Comparison of ENCODE assay signal across 2 cellular contexts in the genomic region with DNA sequence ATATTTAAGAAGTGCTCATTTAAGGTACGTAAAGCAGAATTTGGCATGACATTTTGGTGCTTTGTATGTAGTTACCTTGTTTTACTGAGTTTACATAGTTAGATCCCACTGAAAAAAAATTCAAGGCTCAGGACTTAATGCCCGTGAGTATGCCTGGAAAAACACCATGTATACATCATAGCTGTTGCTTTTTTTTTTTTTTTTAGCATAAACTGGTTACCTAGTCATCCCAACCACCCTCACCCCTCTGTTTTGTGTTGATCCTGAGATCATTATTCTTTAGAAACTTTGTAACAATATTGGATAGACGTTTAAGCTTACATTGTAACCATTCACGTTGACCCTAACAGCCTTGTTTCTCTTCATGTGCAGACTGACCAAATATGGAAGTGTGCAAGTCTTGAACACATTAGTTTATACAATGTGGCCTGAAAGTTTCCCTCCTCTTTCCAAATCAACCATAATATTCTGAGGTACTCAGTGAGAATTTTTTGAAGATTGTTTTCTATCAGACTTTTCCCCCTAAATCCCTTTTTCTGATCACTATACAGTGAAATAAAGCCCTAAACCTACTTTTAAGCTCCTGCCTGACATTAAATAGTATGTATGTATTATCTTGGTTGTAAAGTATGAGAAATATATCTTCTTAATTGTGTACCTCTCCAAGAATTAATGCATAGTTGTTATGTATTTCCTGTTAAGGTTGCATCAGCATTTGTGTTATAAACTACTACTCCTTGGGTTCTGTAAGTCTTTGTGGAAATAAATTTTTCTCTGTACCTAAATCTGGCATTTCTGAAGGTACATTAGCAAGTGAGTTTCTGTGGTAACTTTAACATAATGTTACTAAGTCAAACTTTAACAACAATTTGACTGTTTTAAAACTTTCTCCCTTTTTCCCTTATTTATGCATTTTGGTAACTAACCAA.
TF ChIP-seq lines count a peak whose summit lies in the region.

No MANE protein-coding gene starts in this region.

TF ChIP-seq in HEK293, 187 proteins besides CTCF, POLR2A, EP300 and RAD21:
- TF ChIP-seq ZFP69B (tag by site-specific recombination; IDR thresholded peaks at IDR 0.05) (no peak), ZNF335 (tag by site-specific recombination; conservative IDR thresholded peaks at IDR 0.05) (peak; percentile 17; the same call in 1 of the 2 replicates), ZBTB1 (tag by site-specific recombination; IDR thresholded peaks at IDR 0.05) (no peak)
- TF ChIP-seq, protein P1, sequence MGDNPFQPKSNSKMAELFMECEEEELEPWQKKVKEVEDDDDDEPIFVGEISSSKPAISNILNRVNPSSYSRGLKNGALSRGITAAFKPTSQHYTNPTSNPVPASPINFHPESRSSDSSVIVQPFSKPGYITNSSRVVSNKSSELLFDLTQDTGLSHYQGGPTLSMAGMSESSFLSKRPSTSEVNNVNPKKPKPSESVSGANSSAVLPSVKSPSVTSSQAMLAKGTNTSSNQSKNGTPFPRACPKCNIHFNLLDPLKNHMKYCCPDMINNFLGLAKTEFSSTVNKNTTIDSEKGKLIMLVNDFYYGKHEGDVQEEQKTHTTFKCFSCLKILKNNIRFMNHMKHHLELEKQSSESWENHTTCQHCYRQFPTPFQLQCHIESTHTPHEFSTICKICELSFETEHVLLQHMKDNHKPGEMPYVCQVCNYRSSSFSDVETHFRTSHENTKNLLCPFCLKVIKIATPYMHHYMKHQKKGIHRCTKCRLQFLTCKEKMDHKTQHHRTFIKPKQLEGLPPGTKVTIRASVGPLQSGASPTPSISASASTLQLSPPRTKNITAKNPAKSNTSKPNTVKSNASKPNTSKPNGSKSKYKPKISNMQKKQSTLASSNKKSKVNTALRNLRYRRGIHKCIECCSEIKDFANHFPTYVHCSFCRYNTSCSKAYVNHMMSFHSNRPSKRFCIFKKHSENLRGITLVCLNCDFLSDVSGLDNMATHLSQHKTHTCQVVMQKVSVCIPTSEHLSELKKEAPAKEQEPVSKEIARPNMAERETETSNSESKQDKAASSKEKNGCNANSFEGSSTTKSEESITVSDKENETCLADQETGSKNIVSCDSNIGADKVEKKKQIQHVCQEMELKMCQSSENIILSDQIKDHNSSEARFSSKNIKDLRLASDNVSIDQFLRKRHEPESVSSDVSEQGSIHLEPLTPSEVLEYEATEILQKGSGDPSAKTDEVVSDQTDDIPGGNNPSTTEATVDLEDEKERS (tag by site-specific recombination; IDR thresholded peaks at IDR 0.05) = no peak

TF ChIP-seq in HEK293T, 16 proteins besides CTCF, POLR2A, EP300 and RAD21:
- TF ChIP-seq, protein P2, sequence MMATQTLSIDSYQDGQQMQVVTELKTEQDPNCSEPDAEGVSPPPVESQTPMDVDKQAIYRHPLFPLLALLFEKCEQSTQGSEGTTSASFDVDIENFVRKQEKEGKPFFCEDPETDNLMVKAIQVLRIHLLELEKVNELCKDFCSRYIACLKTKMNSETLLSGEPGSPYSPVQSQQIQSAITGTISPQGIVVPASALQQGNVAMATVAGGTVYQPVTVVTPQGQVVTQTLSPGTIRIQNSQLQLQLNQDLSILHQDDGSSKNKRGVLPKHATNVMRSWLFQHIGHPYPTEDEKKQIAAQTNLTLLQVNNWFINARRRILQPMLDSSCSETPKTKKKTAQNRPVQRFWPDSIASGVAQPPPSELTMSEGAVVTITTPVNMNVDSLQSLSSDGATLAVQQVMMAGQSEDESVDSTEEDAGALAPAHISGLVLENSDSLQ (IDR thresholded peaks at IDR 0.05) = no peak
- TF ChIP-seq ELF4 (IDR thresholded peaks at IDR 0.05) = no peak
- TF ChIP-seq SUZ12 (IDR thresholded peaks at IDR 0.05) = no peak
- TF ChIP-seq CTBP1 (IDR thresholded peaks at IDR 0.05; ENCODE audit: borderline replicate concordance) = no peak
- no peak for TF ChIP-seq ARNT (IDR thresholded peaks at IDR 0.05)
- TF ChIP-seq ZNF384 (IDR thresholded peaks at IDR 0.05) = no peak
- no peak for TF ChIP-seq BHLHE40 (IDR thresholded peaks at IDR 0.05; ENCODE audit: borderline replicate concordance)
- no peak for TF ChIP-seq SP1 (IDR thresholded peaks at IDR 0.05)
- no peak for TF ChIP-seq TARDBP (IDR thresholded peaks at IDR 0.05)
- no peak for TF ChIP-seq FOXA1 (IDR thresholded peaks at IDR 0.05)
- no peak for TF ChIP-seq FOXK2 (IDR thresholded peaks at IDR 0.05)
- no peak for TF ChIP-seq NFRKB (IDR thresholded peaks at IDR 0.05)
- TF ChIP-seq FOXM1 (IDR thresholded peaks at IDR 0.05; ENCODE audit: borderline replicate concordance) = no peak
- TF ChIP-seq LEF1 (IDR thresholded peaks at IDR 0.05; ENCODE audit: borderline replicate concordance) = no peak
- TF ChIP-seq HDGF (IDR thresholded peaks at IDR 0.05; ENCODE audit: borderline replicate concordance) = no peak
- TF ChIP-seq L3MBTL2 (conservative IDR thresholded peaks at IDR 0.05) = no peak
